20 cellular contexts compared by ENCODE assay signal in genomic region chr22:42626431-42626830, GRCh38. TPM values are rescaled to one million over a fixed set of nuclear protein-coding genes. Genes with fewer than 3 reads are reported as not detected.
"Had no signal": no experiment of that assay in that cellular context is flagged by ENCODE, and none has a peak within 500 bp of the region (broad histone marks: within the 10 kb centered on the region; RNA-seq: fewer than 3 reads in every experiment).

No MANE protein-coding gene starts in this region.

- H3K9me3 ChIP-seq: colonic mucosa, left ventricle myocardium inferior, lower lobe of right lung, sigmoid colon, stomach had no signal

- DNase-seq: colonic mucosa; dermis blood vessel endothelial cell; erythroblast; foreskin keratinocyte; kidney; left cardiac atrium; left ventricle myocardium inferior; lower lobe of right lung; sigmoid colon; stimulated activated CD4-positive, alpha-beta T cell treated with anti-CD3 and anti-CD28 coated beads, Interleukin-2, amount 100 ng/mL, for 24 hours; stimulated activated CD4-positive, alpha-beta T cell treated with anti-CD3 and anti-CD28 coated beads, Interleukin-4, amount 100 ng/mL, for 4 hours; stimulated activated naive CD4-positive, alpha-beta T cell; stomach; substantia nigra had no signal

- H3K27ac Mint-ChIP-seq: memory B cell; mesothelial cell of epicardium; natural killer cell treated with Interleukin-12 subunit alpha and Interleukin-12 subunit beta and Interleukin-15 and Interleukin-18, amount 100 ng/mL, for 72 hours; type B pancreatic cell had no signal

- H3K36me3 Mint-ChIP-seq: natural killer cell treated with Interleukin-12 subunit alpha and Interleukin-12 subunit beta and Interleukin-15 and Interleukin-18, amount 100 ng/mL, for 72 hours had no signal

- H3K4me3 Mint-ChIP-seq: memory B cell; mesothelial cell of epicardium; natural killer cell treated with Interleukin-12 subunit alpha and Interleukin-12 subunit beta and Interleukin-15 and Interleukin-18, amount 100 ng/mL, for 72 hours; type B pancreatic cell had no signal

- H3K4me3 ChIP-seq: colonic mucosa, left ventricle myocardium inferior, lower lobe of right lung, sigmoid colon, skin epidermis, stomach had no signal

- H3K27ac ChIP-seq: colonic mucosa, foreskin keratinocyte, left ventricle myocardium inferior, lower lobe of right lung, sigmoid colon, skin epidermis, stomach had no signal

- H3K9me3 Mint-ChIP-seq: memory B cell; mesothelial cell of epicardium; natural killer cell treated with Interleukin-12 subunit alpha and Interleukin-12 subunit beta and Interleukin-15 and Interleukin-18, amount 100 ng/mL, for 72 hours; type B pancreatic cell had no signal

- H3K27me3 Mint-ChIP-seq: memory B cell; natural killer cell treated with Interleukin-12 subunit alpha and Interleukin-12 subunit beta and Interleukin-15 and Interleukin-18, amount 100 ng/mL, for 72 hours; type B pancreatic cell had no signal

- ATAC-seq: foreskin keratinocyte; left cardiac atrium; lower lobe of right lung; natural killer cell treated with Interleukin-12 subunit alpha and Interleukin-12 subunit beta and Interleukin-15 and Interleukin-18, amount 100 ng/mL, for 72 hours had no signal

- H3K27me3 ChIP-seq: colonic mucosa, foreskin keratinocyte, sigmoid colon, stomach had no signal

RNA-seq across cellular contexts. Expression of gene ATP5MGL, which starts 14.0 kb away (rescaled TPM):
- total RNA-seq: dermis blood vessel endothelial cell, omental fat pad had no signal
